Comparison of ENCODE assay signal across 29 cellular contexts in genomic region chr6:131696956-131697355, GRCh38. TPM values are rescaled to one million over a fixed set of nuclear protein-coding genes. Genes with fewer than 3 reads are reported as not detected.
"Had no signal": no experiment of that assay in that cellular context is flagged by ENCODE, and none has a peak within 500 bp of the region (broad histone marks: within the 10 kb centered on the region; RNA-seq: fewer than 3 reads in every experiment).

No MANE protein-coding gene starts in this region.

- FAIRE-seq: urothelium cell line had no signal

- DNase-seq: stimulated activated CD4-positive, alpha-beta T cell treated with anti-CD3 and anti-CD28 coated beads, Interleukin-2, amount 100 ng/mL, for 48 hours; stimulated activated CD4-positive, alpha-beta T cell treated with anti-CD3 and anti-CD28 coated beads, Interleukin-4, amount 100 ng/mL, for 1 hour; stimulated activated CD4-positive, alpha-beta T cell treated with anti-CD3 and anti-CD28 coated beads, Interleukin-4, amount 100 ng/mL, for 24 hours; stimulated activated CD4-positive, alpha-beta T cell treated with anti-CD3 and anti-CD28 coated beads, Interleukin-4, amount 100 ng/mL, for 4 hours; stimulated activated CD8-positive, alpha-beta memory T cell treated with anti-CD3 and anti-CD28 coated beads, Interleukin-4, amount 100 ng/mL, for 48 hours; stimulated activated naive B cell treated with anti-CD40 and anti-IgM and Interleukin-4, amounts not matched to agents 10 μg/mL and 1 μg/mL and 100 μg/mL, for 72 hours; stimulated activated naive CD4-positive, alpha-beta T cell; stimulated activated naive CD4-positive, alpha-beta T cell treated with Interleukin-2 at 50 U/mL for 16 hours; stimulated activated naive CD8-positive, alpha-beta T cell treated with anti-CD3 and anti-CD28 coated beads, Interleukin-15, amount 100 ng/mL, for 72 hours; stimulated activated naive CD8-positive, alpha-beta T cell treated with anti-CD3 and anti-CD28 coated beads, Interleukin-15, Interleukin-2, amounts not matched to agents 100 U/mL and 50 U/mL, for 24 hours; stomach; tibial artery; transverse colon; upper lobe of left lung; upper lobe of right lung had no signal

- H3K4me3 ChIP-seq: stomach, suprapubic skin, testis, thoracic aorta, thyroid gland, tibial artery, tibial nerve, transverse colon, upper lobe of left lung, upper lobe of right lung, uterus, vagina had no signal

- H3K36me3 ChIP-seq: stomach, suprapubic skin, thoracic aorta, thyroid gland, tibial artery, tibial nerve, transverse colon, upper lobe of left lung, upper lobe of right lung, uterus, vagina had no signal

- H3K9me3 ChIP-seq: stomach, suprapubic skin, testis, thoracic aorta, thyroid gland, tibial artery, tibial nerve, transverse colon, upper lobe of left lung, upper lobe of right lung, uterus, vagina had no signal

- H3K27me3 ChIP-seq: stomach, suprapubic skin, testis, thyroid gland, tibial artery, tibial nerve, transverse colon, upper lobe of left lung, upper lobe of right lung, uterus, vagina had no signal

- H3K27ac ChIP-seq: stomach, suprapubic skin, testis, thoracic aorta, thyroid gland, tibial artery, tibial nerve, transverse colon, upper lobe of left lung, upper lobe of right lung, uterus, vagina had no signal

- H3K4me1 ChIP-seq: stomach, suprapubic skin, testis, thyroid gland, tibial artery, tibial nerve, transverse colon, upper lobe of left lung, upper lobe of right lung, uterus, vagina had no signal

- ATAC-seq: stimulated activated effector memory CD8-positive, alpha-beta T cell treated with anti-CD3 and anti-CD28 coated beads, Interleukin-12 subunit alpha, Interleukin-12 subunit beta, amount 100 ng/mL, for 72 hours; stimulated activated memory B cell treated with anti-CD40 and anti-IgM and Interleukin-4, amounts not matched to agents 10 μg/mL and 1 μg/mL and 100 μg/mL, for 72 hours; stimulated activated naive B cell treated with anti-CD40 and anti-IgM and Interleukin-4, amounts not matched to agents 10 μg/mL and 1 μg/mL and 100 μg/mL, for 72 hours; stimulated activated naive CD8-positive, alpha-beta T cell treated with anti-CD3 and anti-CD28 coated beads, Interleukin-15, amount 100 ng/mL, for 72 hours; stimulated activated naive CD8-positive, alpha-beta T cell treated with anti-CD3 and anti-CD28 coated beads, Interleukin-15, Interleukin-2, amounts not matched to agents 100 U/mL and 50 U/mL, for 24 hours; upper lobe of right lung had no signal

RNA-seq across cellular contexts. Expression of gene OR2A4, which starts 4.2 kb away (rescaled TPM):
- total RNA-seq: suprapubic skin, temporal lobe, thoracic aorta, thyroid gland, tibial nerve, transverse colon, upper lobe of right lung, ureter, urinary bladder, uterus, vagina had no signal
- polyA plus RNA-seq: stomach, urinary bladder had no signal

RNA-seq across cellular contexts. Expression of gene CTAGE9, which starts 13.9 kb away (rescaled TPM):
- total RNA-seq: subcutaneous adipose tissue, suprapubic skin, temporal lobe, thoracic aorta, tibial nerve, transverse colon, upper lobe of left lung, upper lobe of right lung, ureter, urinary bladder, uterus, vagina had no signal
- polyA plus RNA-seq: stomach, urinary bladder had no signal
